ENCODE assay signal across 13 cellular contexts in genomic region chr18:44871771-44872170, GRCh38.
DNase-seq lines count a peak whose midpoint lies in the region; ATAC-seq, FAIRE-seq and TF ChIP-seq lines count a peak whose summit lies in the region.
"Had no signal": no experiment of that assay in that cellular context is flagged by ENCODE, and none has a peak within 500 bp of the region (broad histone marks: within the 10 kb centered on the region; RNA-seq: fewer than 3 reads in every experiment).

No MANE protein-coding gene starts in this region.

- TF ChIP-seq CTCF in nephron (IDR thresholded peaks at IDR 0.05; ENCODE audit: unreplicated experiment in 3 of 3), result no peak
- TF ChIP-seq CTCF in heart right ventricle (IDR thresholded peaks at IDR 0.05), result no peak

- H3K27ac Mint-ChIP-seq in nephron, result peak overlapping the region in 2 of 3 experiments; percentile 6 to 30
- H3K27ac Mint-ChIP-seq: type B pancreatic cell had no signal

- DNase-seq in GM19239 (ENCODE audit: insufficient read length, low spot score) (no peak), NCI-H2107 treated with DMSO at 0.1 percent for 48 hours (lab: John Stamatoyannopoulos, UW; ENCODE audit: unreplicated experiment) (no peak), heart right ventricle (no peak), NCI-H526 treated with DMSO at 0.1 percent for 48 hours (lab: John Stamatoyannopoulos, UW) (no peak), NCI-H1417 (lab: John Stamatoyannopoulos, UW) (no peak)
- DNase-seq: activated effector memory CD4-positive, alpha-beta T cell treated with Interleukin-2 at 50 U/mL for 16 hours; left ventricle myocardium inferior; NCI-H2081 had no signal

- H3K9me3 Mint-ChIP-seq in nephron, result no peaks in the 10 kb centered on the region
- H3K9me3 Mint-ChIP-seq: type B pancreatic cell had no signal

- H3K27me3 Mint-ChIP-seq in nephron (ENCODE audit: low read depth), result no peaks in the 10 kb centered on the region
- H3K27me3 Mint-ChIP-seq: type B pancreatic cell had no signal

- H3K27me3 ChIP-seq in heart right ventricle, result peaks cover 0 to 4% (median 0%) of the 10 kb centered on the region in 7 donors
- H3K27me3 ChIP-seq: breast epithelium had no signal

- peaks cover 0 to 11% (median 0%) of the 10 kb centered on the region in 9 donors for H3K36me3 ChIP-seq in heart right ventricle
- H3K36me3 ChIP-seq: breast epithelium, left ventricle myocardium inferior had no signal

- ATAC-seq in GM21825 (IDR thresholded peaks at IDR 0.05; ENCODE audit: unreplicated experiment) (peak; percentile 56), HG03432 (IDR thresholded peaks at IDR 0.05; ENCODE audit: unreplicated experiment) (peak; percentile 79), heart right ventricle (no peak)

- H3K4me1 Mint-ChIP-seq in nephron, result peaks cover 32% of the 10 kb centered on the region

- H3K36me3 Mint-ChIP-seq in nephron (ENCODE audit: low read depth), result peaks cover 47% of the 10 kb centered on the region

- 79 to 81% methylated on average over 3 of the region's 3 CpGs for WGBS in heart right ventricle, 2 donors

- no peak overlapping the region for H3K4me3 Mint-ChIP-seq in nephron
- H3K4me3 Mint-ChIP-seq: type B pancreatic cell had no signal

- H3K4me1 ChIP-seq in heart right ventricle, result peaks cover 0 to 4% (median 0%) of the 10 kb centered on the region in 9 donors
- H3K4me1 ChIP-seq: breast epithelium, left ventricle myocardium inferior had no signal

- intact Hi-C loops in heart right ventricle (cut with DNase I), result loop anchor here in 1 of 10 donors (10.0 kb wide), 1 partner anchor 253 kb away; no protein-coding TSS in a partner anchor

- FAIRE-seq in GM19239 (lab: Jason Lieb, UNC), result peak; percentile 73

- no peak overlapping the region for H3K27ac ChIP-seq in heart right ventricle
- H3K27ac ChIP-seq: breast epithelium, left ventricle myocardium inferior had no signal

- no peak overlapping the region for H3K4me3 ChIP-seq in heart right ventricle
- H3K4me3 ChIP-seq: breast epithelium, left ventricle myocardium inferior had no signal

- no peaks in the 10 kb centered on the region for H3K9me3 ChIP-seq in heart right ventricle
- H3K9me3 ChIP-seq: breast epithelium, left ventricle myocardium inferior had no signal

Comparison
In these comparisons a context has a peak if more than half of its experiments do, and no peak if none do; other contexts are left out.
1. ATAC-seq: peak in GM21825 (single experiment) and HG03432 (single experiment); none in heart right ventricle (0 of 8).